In genomic region chr1:43251024-43251423, GRCh38 we compare ENCODE assay signal across 2 cellular contexts.
TF ChIP-seq lines count a peak whose summit lies in the region.

No MANE protein-coding gene starts in this region.

TF ChIP-seq in K562, 482 proteins besides CTCF, POLR2A, EP300 and RAD21:
- TF ChIP-seq CHCHD3 (CRISPR knock-in tag; IDR thresholded peaks at IDR 0.05) (no peak), TEAD1 (CRISPR knock-in tag; IDR thresholded peaks at IDR 0.05) (no peak), ZNF124 (CRISPR knock-in tag; IDR thresholded peaks at IDR 0.05) (0 out of 2 replicates have a peak, but pooled peaks have one; percentile 65), SMC3 (conservative IDR thresholded peaks at IDR 0.05; ENCODE audit: insufficient read depth, low read depth, low read length) (no peak)

TF ChIP-seq in liver, 16 proteins besides CTCF, POLR2A, EP300 and RAD21:
- TF ChIP-seq ZBTB33 (IDR thresholded peaks at IDR 0.05) (no peak), RXRA (IDR thresholded peaks at IDR 0.05) (no peak), NR2F2 (IDR thresholded peaks at IDR 0.05) (no peak), ATF3 (IDR thresholded peaks at IDR 0.05) (no peak), FOXA2 (IDR thresholded peaks at IDR 0.05) (no peak), HNF4A (conservative IDR thresholded peaks at IDR 0.05) (no peak), EGR1 (IDR thresholded peaks at IDR 0.05; ENCODE audit: low read depth in 2 of 2) (no peak), GABPA (IDR thresholded peaks at IDR 0.05 in 1 of 2, conservative IDR thresholded peaks at IDR 0.05 in 1 of 2) (no peak), JUND (IDR thresholded peaks at IDR 0.05) (no peak), MAX (IDR thresholded peaks at IDR 0.05) (no peak), REST (IDR thresholded peaks at IDR 0.05) (no peak), TAF1 (conservative IDR thresholded peaks at IDR 0.05) (no peak), HNF4G (IDR thresholded peaks at IDR 0.05) (no peak), FOXA1 (IDR thresholded peaks at IDR 0.05) (no peak), SP1 (IDR thresholded peaks at IDR 0.05) (no peak), YY1 (IDR thresholded peaks at IDR 0.05) (no peak)
